14 cellular contexts compared by ENCODE assay signal in genomic region chr4:38105475-38105874, GRCh38.
DNase-seq lines count a peak whose midpoint lies in the region; ATAC-seq and TF ChIP-seq lines count a peak whose summit lies in the region.
"Had no signal": no experiment of that assay in that cellular context is flagged by ENCODE, and none has a peak within 500 bp of the region (broad histone marks: within the 10 kb centered on the region; RNA-seq: fewer than 3 reads in every experiment).

No MANE protein-coding gene starts in this region.

- intact Hi-C loops in CD8-positive, alpha-beta T cell (cut with DNase I, micrococcal nuclease) = no loop called here

- no peaks in the 10 kb centered on the region for H3K9me3 Mint-ChIP-seq in H9
- no peaks in the 10 kb centered on the region for H3K9me3 Mint-ChIP-seq in CD8-positive, alpha-beta T cell
- H3K9me3 Mint-ChIP-seq: activated B cell treated with CpG ODN at 0.5 μM for 24 hours; activated naive CD4-positive, alpha-beta T cell treated with anti-CD3 and anti-CD28 coated beads, Interleukin-2, amount 50 U/mL, for 72 hours; mesothelial cell of epicardium had no signal

- no peak overlapping the region for H3K4ac ChIP-seq in H9 (ENCODE audit: low read depth, low read length)

- no peak overlapping the region for H3K27ac ChIP-seq in H9 (ENCODE audit: insufficient read length, low read depth, low read length)
- no peak overlapping the region for H3K27ac ChIP-seq in CD8-positive, alpha-beta T cell (ENCODE audit: low read depth, low read length)
- H3K27ac ChIP-seq in SK-N-SH (ENCODE audit: low read depth in 2 of 2, low read length in 1 of 2) = no peak overlapping the region
- H3K27ac ChIP-seq: BLaER1 treated with 17β-estradiol and CSF1 and Interleukin-3, amounts not matched to agents 10 nM and 100 nM; heart left ventricle had no signal

- H3K56ac ChIP-seq in H9 (ENCODE audit: insufficient read length, low read depth, low read length) = no peak overlapping the region

- no peak for TF ChIP-seq RAD21 in SK-N-SH (IDR thresholded peaks at IDR 0.05; ENCODE audit: low read length)

- TF ChIP-seq EP300 in SK-N-SH (IDR thresholded peaks at IDR 0.05; ENCODE audit: borderline replicate concordance in 1 of 2, low read depth in 1 of 2, low read length in 1 of 2) = no peak

- DNase-seq in H9 (no peak), COLO829 (ENCODE audit: low spot score) (no peak), SK-N-SH (no peak)
- no peak for DNase-seq in CD8-positive, alpha-beta T cell
- DNase-seq: activated B cell treated with CpG ODN at 0.5 μM for 24 hours, heart left ventricle, NCI-H1048 had no signal

- H4K20me1 ChIP-seq in H9 (ENCODE audit: control insufficient read depth, insufficient read depth, insufficient read length) = no peaks in the 10 kb centered on the region
- H4K20me1 ChIP-seq in SK-N-SH (ENCODE audit: insufficient read depth) = no peaks in the 10 kb centered on the region

- no peak overlapping the region for H3K27ac Mint-ChIP-seq in H9
- H3K27ac Mint-ChIP-seq in CD8-positive, alpha-beta T cell = no peak overlapping the region
- H3K27ac Mint-ChIP-seq: activated B cell treated with CpG ODN at 0.5 μM for 24 hours, mesothelial cell of epicardium had no signal

- H4K5ac ChIP-seq in H9 (ENCODE audit: insufficient read length, low read depth, low read length) = no peak overlapping the region

- H3K27me3 Mint-ChIP-seq in H9 (ENCODE audit: low read depth) = no peaks in the 10 kb centered on the region
- H3K27me3 Mint-ChIP-seq in CD8-positive, alpha-beta T cell (ENCODE audit: low read depth) = no peaks in the 10 kb centered on the region
- H3K27me3 Mint-ChIP-seq: activated B cell treated with CpG ODN at 0.5 μM for 24 hours had no signal

- H3K36me3 ChIP-seq in CD8-positive, alpha-beta T cell (ENCODE audit: insufficient read depth, low read length) = peaks cover 20% of the 10 kb centered on the region
- H3K36me3 ChIP-seq in SK-N-SH (replicated peaks in 1 of 2; ENCODE audit: control insufficient read depth in 1 of 2, insufficient read depth in 2 of 2, low read length in 1 of 2) = peaks cover 2 to 5% of the 10 kb centered on the region in 2 experiments

- H2BK12ac ChIP-seq in H9 (ENCODE audit: insufficient read length, low read depth, low read length) = no peak overlapping the region

- H3K14ac ChIP-seq in H9 (ENCODE audit: insufficient read depth, low read length) = no peak overlapping the region

- POLR2A ChIA-PET in CD8-positive, alpha-beta T cell (lab: Charles Lee) = no interaction called here
- POLR2A ChIA-PET in SK-N-SH (lab: Yijun Ruan, JAX) = no interaction called here

- H3K27me3 ChIP-seq in H9 (ENCODE audit: insufficient read depth, low read length) = no peaks in the 10 kb centered on the region
- H3K27me3 ChIP-seq in CD8-positive, alpha-beta T cell (ENCODE audit: insufficient read depth, low read length) = no peaks in the 10 kb centered on the region
- no peaks in the 10 kb centered on the region for H3K27me3 ChIP-seq in SK-N-SH (ENCODE audit: insufficient read depth)
- H3K27me3 ChIP-seq: BLaER1 treated with 17β-estradiol and CSF1 and Interleukin-3, amounts not matched to agents 10 nM and 100 nM; heart left ventricle had no signal

- H3K9ac ChIP-seq in H9 (ENCODE audit: extremely low read depth, insufficient read length, low read length) (no peak overlapping the region), SK-N-SH (no peak overlapping the region)
- H3K9ac ChIP-seq: BLaER1 treated with 17β-estradiol and CSF1 and Interleukin-3, amounts not matched to agents 10 nM and 100 nM had no signal

- no peak overlapping the region for H2AK5ac ChIP-seq in H9 (ENCODE audit: insufficient read length, low read length)

- no peak for TF ChIP-seq CTCF in H9 (conservative IDR thresholded peaks at IDR 0.05)
- TF ChIP-seq CTCF in CD8-positive, alpha-beta T cell (IDR thresholded peaks at IDR 0.05) = no peak
- no peak for TF ChIP-seq CTCF in SK-N-SH (IDR thresholded peaks at IDR 0.05)

- no CpG with 5 or more reads among the region's 1 CpG for WGBS in H9 (ENCODE audit: extremely low coverage, insufficient read length, low lambda C conversion rate)
- WGBS in SK-N-SH (ENCODE audit: low lambda C conversion rate) = 100% methylated on average over 1 of the region's 1 CpG

- CTCF ChIA-PET in CD8-positive, alpha-beta T cell (lab: Charles Lee) = interaction anchor here (0.7 to 0.8 kb wide), 2 partner anchors 21 to 1295 kb away, joined by 3 read pairs; no protein-coding TSS in a partner anchor
- CTCF ChIA-PET in SK-N-SH (lab: Yijun Ruan, JAX) = no interaction called here

- H4K8ac ChIP-seq in H9 (replicated peaks; ENCODE audit: insufficient read length, low read depth, low read length) = no peak overlapping the region

- no peak overlapping the region for H3K23ac ChIP-seq in H9 (ENCODE audit: insufficient read length, low read depth, low read length)

- H3K23me2 ChIP-seq in H9 (ENCODE audit: insufficient read length, low read depth, low read length, poor library complexity, severe bottlenecking) = peaks cover 3% of the 10 kb centered on the region

- H3K9me3 ChIP-seq in H9 (ENCODE audit: control insufficient read depth, low read depth, low read length) (no peaks in the 10 kb centered on the region), SK-N-SH (no peaks in the 10 kb centered on the region)
- H3K9me3 ChIP-seq in CD8-positive, alpha-beta T cell (ENCODE audit: low read length) = no peaks in the 10 kb centered on the region
- H3K9me3 ChIP-seq: BLaER1 treated with 17β-estradiol and CSF1 and Interleukin-3, amounts not matched to agents 10 nM and 100 nM; heart left ventricle had no signal

- peaks cover under 1% of the 10 kb centered on the region for H3F3A ChIP-seq in SK-N-SH (replicated peaks; ENCODE audit: insufficient read depth)

- H2BK20ac ChIP-seq in H9 (ENCODE audit: low read depth, low read length, poor library complexity, severe bottlenecking) = no peak overlapping the region

- no peak overlapping the region for H2BK120ac ChIP-seq in H9 (ENCODE audit: low read depth, low read length, poor library complexity, severe bottlenecking)

- H3K4me1 ChIP-seq in H9 (ENCODE audit: insufficient read depth, low read length) (no peaks in the 10 kb centered on the region; the same call in 1 of the 2 replicates), SK-N-SH (ENCODE audit: control insufficient read depth in 1 of 2, insufficient read depth in 2 of 2, low read depth in 1 of 2, low read length in 1 of 2) (0 out of 4 replicates have a peak, but pooled peaks cover 0 to under 1% of the 10 kb centered on the region in 2 experiments)
- no peaks in the 10 kb centered on the region for H3K4me1 ChIP-seq in CD8-positive, alpha-beta T cell (ENCODE audit: insufficient read depth, low read length)

- peaks cover 9 to 14% of the 10 kb centered on the region in 2 experiments for H3K4me1 Mint-ChIP-seq in H9
- H3K4me1 Mint-ChIP-seq in CD8-positive, alpha-beta T cell (ENCODE audit: low read depth) = no peaks in the 10 kb centered on the region
- H3K4me1 Mint-ChIP-seq: activated B cell treated with CpG ODN at 0.5 μM for 24 hours had no signal

- no peak overlapping the region for H3K4me3 ChIP-seq in CD8-positive, alpha-beta T cell (ENCODE audit: low read depth, low read length)
- H3K4me3 ChIP-seq in SK-N-SH (ENCODE audit: low read depth in 2 of 2, low read length in 1 of 2) = no peak overlapping the region
- H3K4me3 ChIP-seq: BLaER1 treated with 17β-estradiol and CSF1 and Interleukin-3, amounts not matched to agents 10 nM and 100 nM; heart left ventricle had no signal

- H3T11ph ChIP-seq in H9 (ENCODE audit: low read length) = no peak overlapping the region

- H3K4me2 ChIP-seq in H9 (ENCODE audit: insufficient read depth, insufficient read length, low read length) (no peak overlapping the region), SK-N-SH (no peak overlapping the region)

- H2BK5ac ChIP-seq in H9 (ENCODE audit: insufficient read length, low read length) = no peak overlapping the region

- H3K36me3 Mint-ChIP-seq in H9 (ENCODE audit: insufficient read depth in 1 of 3, low read depth in 3 of 3) = peaks cover 23 to 44% (median 43%) of the 10 kb centered on the region in 3 experiments
- peaks cover 91% of the 10 kb centered on the region for H3K36me3 Mint-ChIP-seq in CD8-positive, alpha-beta T cell

- no peak overlapping the region for H2AFZ ChIP-seq in H9 (ENCODE audit: low read length)
- H2AFZ ChIP-seq in SK-N-SH (ENCODE audit: low read depth) = no peak overlapping the region

- ATAC-seq in GM18498 (IDR thresholded peaks at IDR 0.05; ENCODE audit: unreplicated experiment) (peak; percentile 97), GM19372 (IDR thresholded peaks at IDR 0.05; ENCODE audit: low read depth, unreplicated experiment) (peak; percentile 73), HG02884 (IDR thresholded peaks at IDR 0.05; ENCODE audit: unreplicated experiment) (peak; percentile 93), HG03575 (IDR thresholded peaks at IDR 0.05; ENCODE audit: extremely low read depth, insufficient number of reproducible peaks, low FRiP score, unreplicated experiment) (peak; percentile 66)
- ATAC-seq in CD8-positive, alpha-beta T cell = no peak

- H3K9me2 ChIP-seq in SK-N-SH = no peaks in the 10 kb centered on the region

- no peak overlapping the region for H2BK15ac ChIP-seq in H9 (ENCODE audit: low read depth, low read length)

- no peak overlapping the region for H4K91ac ChIP-seq in H9 (ENCODE audit: insufficient read length, low read depth, low read length)

- H3K4me3 Mint-ChIP-seq in H9 = no peak overlapping the region
- no peak overlapping the region for H3K4me3 Mint-ChIP-seq in CD8-positive, alpha-beta T cell
- H3K4me3 Mint-ChIP-seq: activated B cell treated with CpG ODN at 0.5 μM for 24 hours, mesothelial cell of epicardium had no signal

- no peak overlapping the region for H3K18ac ChIP-seq in H9 (ENCODE audit: insufficient read length, low read depth, low read length)

- H3K79me2 ChIP-seq in H9 (ENCODE audit: insufficient read depth, low read length) = no peaks in the 10 kb centered on the region
- no peaks in the 10 kb centered on the region for H3K79me2 ChIP-seq in SK-N-SH (ENCODE audit: insufficient read depth)

- no peaks in the 10 kb centered on the region for H3K79me1 ChIP-seq in H9 (ENCODE audit: insufficient read depth, low read depth, low read length, poor library complexity, severe bottlenecking)

TF ChIP-seq in SK-N-SH, 30 proteins besides CTCF, POLR2A, EP300 and RAD21 (continues in another document):
- no peak for TF ChIP-seq PBX3 (IDR thresholded peaks at IDR 0.05)
- TF ChIP-seq GATA2 (CRISPR knock-in tag; IDR thresholded peaks at IDR 0.05) = no peak
